Comparison of ENCODE assay signal across 11 cellular contexts in the genomic region with DNA sequence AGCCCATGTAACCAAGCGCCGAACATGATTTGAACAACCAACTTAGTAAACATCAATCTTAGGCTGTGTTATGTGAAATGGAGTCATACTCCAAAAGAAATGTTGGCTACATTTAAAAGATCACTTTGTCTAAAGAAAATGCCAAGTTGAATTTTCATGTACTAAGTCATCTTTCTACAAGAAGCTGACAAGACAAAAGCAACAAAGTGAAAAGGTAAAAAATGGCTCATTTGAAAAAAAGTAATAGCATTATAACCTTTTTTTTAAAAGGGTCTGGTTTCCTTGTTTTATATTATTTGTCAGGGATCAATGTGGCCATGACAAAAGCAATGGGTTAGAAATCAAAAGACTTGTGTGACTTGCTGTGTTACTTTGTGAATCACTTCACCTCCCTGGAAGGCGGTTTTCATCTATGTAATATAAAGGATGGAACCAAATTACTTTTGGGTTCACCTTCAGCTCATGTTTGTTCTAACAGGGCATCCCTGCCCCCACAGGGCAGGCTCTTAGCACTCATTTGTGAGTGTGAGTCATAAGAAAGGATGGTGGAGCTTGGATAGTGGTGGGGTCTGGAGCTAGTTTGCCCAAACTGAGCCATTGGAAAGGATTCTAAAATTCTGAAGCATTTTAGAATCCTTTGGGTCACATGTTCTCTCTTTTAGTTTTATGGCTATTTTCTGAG.
DNase-seq lines count a peak whose midpoint lies in the region; ATAC-seq, FAIRE-seq and TF ChIP-seq lines count a peak whose summit lies in the region.
"Had no signal": no experiment of that assay in that cellular context is flagged by ENCODE, and none has a peak within 500 bp of the region (broad histone marks: within the 10 kb centered on the region; RNA-seq: fewer than 3 reads in every experiment).

No MANE protein-coding gene starts in this region.

- FAIRE-seq in H54 (lab: Jason Lieb, UNC), result peak; percentile 52
- FAIRE-seq: GM12891 had no signal

- no peak for DNase-seq in H54 (ENCODE audit: insufficient read length, low spot score)
- peak; percentile 81 for DNase-seq in fibroblast of peridontal ligament (ENCODE audit: extremely low read depth)
- DNase-seq in stimulated activated CD4-positive, alpha-beta T cell treated with anti-CD3 and anti-CD28 coated beads, Interleukin-4, amount 100 ng/mL, for 1 hour, result peak; percentile 39
- DNase-seq in NCI-H128 (lab: John Stamatoyannopoulos, UW; ENCODE audit: unreplicated experiment), result no peak
- no peak for DNase-seq in germinal center (ENCODE audit: low spot score)
- DNase-seq: erythroblast, NCI-H2029, psoas muscle had no signal

- TF ChIP-seq POLR2A in H54 (IDR thresholded peaks at IDR 0.05; ENCODE audit: low read depth, low read length), result no peak

- ATAC-seq in SK-N-SH treated with all-trans-retinoic acid at 6 μM for 48 hours, result peak; percentile 83
- no peak for ATAC-seq in HG03432 (IDR thresholded peaks at IDR 0.05; ENCODE audit: unreplicated experiment)
- ATAC-seq: psoas muscle had no signal

TF ChIP-seq in SK-N-SH treated with all-trans-retinoic acid at 6 μM for 48 hours, 23 proteins besides CTCF, POLR2A, EP300 and RAD21:
- 0 out of 2 replicates have a peak, but pooled peaks have one; percentile 54 for TF ChIP-seq CSDC2 (CRISPR knock-in tag; IDR thresholded peaks at IDR 0.05)
- TF ChIP-seq ZFP3 (CRISPR knock-in tag; IDR thresholded peaks at IDR 0.05), result no peak
- TF ChIP-seq, protein P1, sequence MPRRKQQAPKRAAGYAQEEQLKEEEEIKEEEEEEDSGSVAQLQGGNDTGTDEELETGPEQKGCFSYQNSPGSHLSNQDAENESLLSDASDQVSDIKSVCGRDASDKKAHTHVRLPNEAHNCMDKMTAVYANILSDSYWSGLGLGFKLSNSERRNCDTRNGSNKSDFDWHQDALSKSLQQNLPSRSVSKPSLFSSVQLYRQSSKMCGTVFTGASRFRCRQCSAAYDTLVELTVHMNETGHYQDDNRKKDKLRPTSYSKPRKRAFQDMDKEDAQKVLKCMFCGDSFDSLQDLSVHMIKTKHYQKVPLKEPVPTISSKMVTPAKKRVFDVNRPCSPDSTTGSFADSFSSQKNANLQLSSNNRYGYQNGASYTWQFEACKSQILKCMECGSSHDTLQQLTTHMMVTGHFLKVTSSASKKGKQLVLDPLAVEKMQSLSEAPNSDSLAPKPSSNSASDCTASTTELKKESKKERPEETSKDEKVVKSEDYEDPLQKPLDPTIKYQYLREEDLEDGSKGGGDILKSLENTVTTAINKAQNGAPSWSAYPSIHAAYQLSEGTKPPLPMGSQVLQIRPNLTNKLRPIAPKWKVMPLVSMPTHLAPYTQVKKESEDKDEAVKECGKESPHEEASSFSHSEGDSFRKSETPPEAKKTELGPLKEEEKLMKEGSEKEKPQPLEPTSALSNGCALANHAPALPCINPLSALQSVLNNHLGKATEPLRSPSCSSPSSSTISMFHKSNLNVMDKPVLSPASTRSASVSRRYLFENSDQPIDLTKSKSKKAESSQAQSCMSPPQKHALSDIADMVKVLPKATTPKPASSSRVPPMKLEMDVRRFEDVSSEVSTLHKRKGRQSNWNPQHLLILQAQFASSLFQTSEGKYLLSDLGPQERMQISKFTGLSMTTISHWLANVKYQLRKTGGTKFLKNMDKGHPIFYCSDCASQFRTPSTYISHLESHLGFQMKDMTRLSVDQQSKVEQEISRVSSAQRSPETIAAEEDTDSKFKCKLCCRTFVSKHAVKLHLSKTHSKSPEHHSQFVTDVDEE (CRISPR knock-in tag; IDR thresholded peaks at IDR 0.05), result no peak
- no peak for TF ChIP-seq CREB5 (CRISPR knock-in tag; IDR thresholded peaks at IDR 0.05; ENCODE audit: low read depth)
- no peak for TF ChIP-seq OSR1 (CRISPR knock-in tag; IDR thresholded peaks at IDR 0.05)
- TF ChIP-seq ZC3H10 (CRISPR knock-in tag; IDR thresholded peaks at IDR 0.05), result peak; percentile 50; the same call in 1 of the 2 replicates
- TF ChIP-seq CSRNP3 (CRISPR knock-in tag; IDR thresholded peaks at IDR 0.05), result no peak
- TF ChIP-seq, protein P2, sequence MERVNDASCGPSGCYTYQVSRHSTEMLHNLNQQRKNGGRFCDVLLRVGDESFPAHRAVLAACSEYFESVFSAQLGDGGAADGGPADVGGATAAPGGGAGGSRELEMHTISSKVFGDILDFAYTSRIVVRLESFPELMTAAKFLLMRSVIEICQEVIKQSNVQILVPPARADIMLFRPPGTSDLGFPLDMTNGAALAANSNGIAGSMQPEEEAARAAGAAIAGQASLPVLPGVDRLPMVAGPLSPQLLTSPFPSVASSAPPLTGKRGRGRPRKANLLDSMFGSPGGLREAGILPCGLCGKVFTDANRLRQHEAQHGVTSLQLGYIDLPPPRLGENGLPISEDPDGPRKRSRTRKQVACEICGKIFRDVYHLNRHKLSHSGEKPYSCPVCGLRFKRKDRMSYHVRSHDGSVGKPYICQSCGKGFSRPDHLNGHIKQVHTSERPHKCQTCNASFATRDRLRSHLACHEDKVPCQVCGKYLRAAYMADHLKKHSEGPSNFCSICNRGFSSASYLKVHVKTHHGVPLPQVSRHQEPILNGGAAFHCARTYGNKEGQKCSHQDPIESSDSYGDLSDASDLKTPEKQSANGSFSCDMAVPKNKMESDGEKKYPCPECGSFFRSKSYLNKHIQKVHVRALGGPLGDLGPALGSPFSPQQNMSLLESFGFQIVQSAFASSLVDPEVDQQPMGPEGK (CRISPR knock-in tag; IDR thresholded peaks at IDR 0.05; ENCODE audit: borderline replicate concordance), result 0 out of 2 replicates have a peak, but pooled peaks have one; percentile 34
- no peak for TF ChIP-seq ESRRG (CRISPR knock-in tag; IDR thresholded peaks at IDR 0.05)
- TF ChIP-seq ZNF565 (CRISPR knock-in tag; conservative IDR thresholded peaks at IDR 0.05; ENCODE audit: low read depth), result no peak
- no peak for TF ChIP-seq TOX (CRISPR knock-in tag; IDR thresholded peaks at IDR 0.05; ENCODE audit: borderline replicate concordance)
- no peak for TF ChIP-seq TCF4 (CRISPR knock-in tag; IDR thresholded peaks at IDR 0.05; ENCODE audit: borderline replicate concordance)
- no peak for TF ChIP-seq PPARA (CRISPR knock-in tag; IDR thresholded peaks at IDR 0.05; ENCODE audit: borderline replicate concordance)
- peak; percentile 63 for TF ChIP-seq ISL1 (CRISPR knock-in tag; IDR thresholded peaks at IDR 0.05)

Comparison
In these comparisons a context has a peak if more than half of its experiments do, and no peak if none do; other contexts are left out.
1. DNase-seq: peak in fibroblast of peridontal ligament (single experiment) and stimulated activated CD4-positive, alpha-beta T cell treated with anti-CD3 and anti-CD28 coated beads, Interleukin-4, amount 100 ng/mL, for 1 hour (single experiment); none in H54 (single experiment), NCI-H128 (single experiment) and germinal center (single experiment).